ENCODE assay signal across 19 cellular contexts in the genomic region with DNA sequence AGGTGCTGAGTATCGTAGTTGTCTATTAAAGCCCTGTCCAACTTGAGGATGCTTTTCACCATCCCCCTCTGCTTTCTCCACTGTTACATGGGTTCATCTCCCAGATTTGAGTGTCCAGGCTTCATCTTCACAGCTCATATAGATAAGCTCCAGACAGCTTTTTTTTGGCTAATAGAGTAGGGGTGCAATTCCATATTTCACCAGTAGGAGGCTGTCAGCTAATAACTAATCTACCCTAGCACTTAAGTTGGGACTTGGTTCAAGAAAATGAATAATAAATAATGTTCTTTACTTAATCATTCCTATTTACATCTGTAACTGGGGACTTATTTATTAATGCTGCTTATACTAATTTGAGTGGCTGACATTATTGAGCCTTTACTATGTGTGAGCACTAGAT.
DNase-seq lines count a peak whose midpoint lies in the region; ATAC-seq and TF ChIP-seq lines count a peak whose summit lies in the region.
"Had no signal": no experiment of that assay in that cellular context is flagged by ENCODE, and none has a peak within 500 bp of the region (broad histone marks: within the 10 kb centered on the region; RNA-seq: fewer than 3 reads in every experiment).

No MANE protein-coding gene starts in this region.

- no peaks in the 10 kb centered on the region for H3K9me2 ChIP-seq in DOHH2 (replicated peaks; ENCODE audit: control insufficient read depth, low read length)

- DNase-seq in KBM-7 (peak; percentile 25), chondrocyte (ENCODE audit: low spot score) (no peak), osteoblast (ENCODE audit: insufficient read length, low spot score, missing footprints) (no peak), HAP-1 (ENCODE audit: low spot score in 2 of 2) (no peak), GM10248 (ENCODE audit: extremely low spot score) (no peak)
- DNase-seq: activated CD4-positive, alpha-beta T cell treated with anti-CD3 and anti-CD28 coated beads for 36 hours; anterior cingulate cortex; COR-L47; effector memory CD4-positive, alpha-beta T cell; GOT3; head of caudate nucleus; NCI-H1105; NCI-H510A; Peyer's patch; T-helper 1 cell had no signal

- peaks cover 2% of the 10 kb centered on the region for H3K27me3 Mint-ChIP-seq in chondrocyte (ENCODE audit: low read depth)

- no peak overlapping the region for H2AFZ ChIP-seq in osteoblast (ENCODE audit: low read length)

- H3F3A ChIP-seq in DOHH2 (ENCODE audit: control insufficient read depth, insufficient read depth): no peaks in the 10 kb centered on the region

- in situ Hi-C loops in KBM-7 (cut with MboI; ENCODE audit: low pct_unique_long_range_greater_than_20kb, low sequenced_read_pairs) (no loop called here), HAP-1 (cut with MboI; ENCODE audit: low sequenced_read_pairs) (no loop called here)

- no peak overlapping the region for H3K27ac Mint-ChIP-seq in chondrocyte (ENCODE audit: unreplicated experiment)
- H3K27ac Mint-ChIP-seq: activated CD4-positive, alpha-beta T cell treated with anti-CD3 and anti-CD28 coated beads for 36 hours; natural killer cell treated with Interleukin-12 subunit alpha and Interleukin-12 subunit beta and Interleukin-15 and Interleukin-18, amount 100 ng/mL, for 72 hours had no signal

- H3K4me1 Mint-ChIP-seq in chondrocyte (ENCODE audit: low read depth): no peaks in the 10 kb centered on the region
- H3K4me1 Mint-ChIP-seq: activated CD4-positive, alpha-beta T cell treated with anti-CD3 and anti-CD28 coated beads for 36 hours had no signal

- H4K20me1 ChIP-seq in DOHH2 (ENCODE audit: control insufficient read depth, insufficient read depth, low read depth, low read length) (no peaks in the 10 kb centered on the region), osteoblast (ENCODE audit: insufficient read depth, low read length) (no peaks in the 10 kb centered on the region)

- no peaks in the 10 kb centered on the region for H3K27me3 ChIP-seq in DOHH2 (ENCODE audit: control insufficient read depth, low read length)
- H3K27me3 ChIP-seq in osteoblast (ENCODE audit: insufficient read depth, low read length): no peaks in the 10 kb centered on the region
- H3K27me3 ChIP-seq in HAP-1 (ENCODE audit: low read depth): no peaks in the 10 kb centered on the region
- H3K27me3 ChIP-seq: Peyer's patch had no signal

- H3K79me2 ChIP-seq in DOHH2 (ENCODE audit: control insufficient read depth, low read length) (no peaks in the 10 kb centered on the region), osteoblast (ENCODE audit: insufficient read depth, low read length) (no peaks in the 10 kb centered on the region)

- no peak for ATAC-seq in GM19397 (IDR thresholded peaks at IDR 0.05; ENCODE audit: unreplicated experiment)
- ATAC-seq in GM18909 (IDR thresholded peaks at IDR 0.05; ENCODE audit: poor library complexity, unreplicated experiment): no peak
- ATAC-seq: activated CD4-positive, alpha-beta T cell treated with anti-CD3 and anti-CD28 coated beads for 36 hours; natural killer cell treated with Interleukin-12 subunit alpha and Interleukin-12 subunit beta and Interleukin-15 and Interleukin-18, amount 100 ng/mL, for 72 hours had no signal

- POLR2A ChIA-PET in GM10248 (lab: Yijun Ruan, JAX): no interaction called here

- CTCF ChIA-PET in GM10248 (lab: Yijun Ruan, JAX): interaction anchor here (1.3 kb wide), 1 partner anchor 88 kb away, joined by 3 read pairs; no protein-coding TSS in a partner anchor

- H3K4me3 ChIP-seq in DOHH2 (ENCODE audit: low read length) (no peak overlapping the region), osteoblast (ENCODE audit: insufficient read depth, low read length) (no peak overlapping the region), HAP-1 (no peak overlapping the region)
- H3K4me3 ChIP-seq: Peyer's patch had no signal

- peaks cover 15% of the 10 kb centered on the region for H3K9me3 ChIP-seq in DOHH2 (ENCODE audit: control insufficient read depth, insufficient read depth, low read length)
- H3K9me3 ChIP-seq in osteoblast (ENCODE audit: low read depth, low read length): no peaks in the 10 kb centered on the region
- no peaks in the 10 kb centered on the region; the same call in 1 of the 2 replicates for H3K9me3 ChIP-seq in HAP-1

- H3K4me3 Mint-ChIP-seq in chondrocyte (ENCODE audit: unreplicated experiment): no peak overlapping the region
- H3K4me3 Mint-ChIP-seq: activated CD4-positive, alpha-beta T cell treated with anti-CD3 and anti-CD28 coated beads for 36 hours; natural killer cell treated with Interleukin-12 subunit alpha and Interleukin-12 subunit beta and Interleukin-15 and Interleukin-18, amount 100 ng/mL, for 72 hours had no signal

- peaks cover 8% of the 10 kb centered on the region for H3K9me3 Mint-ChIP-seq in chondrocyte (ENCODE audit: low read depth)

- H3K27ac ChIP-seq in DOHH2 (ENCODE audit: low read depth, low read length) (no peak overlapping the region), osteoblast (ENCODE audit: low read depth, low read length) (no peak overlapping the region)
- H3K27ac ChIP-seq: Peyer's patch had no signal

- no peaks in the 10 kb centered on the region for H3K36me3 ChIP-seq in DOHH2 (ENCODE audit: control insufficient read depth, low read length)
- no peaks in the 10 kb centered on the region for H3K36me3 ChIP-seq in osteoblast (ENCODE audit: insufficient read depth, low read length)
- no peaks in the 10 kb centered on the region for H3K36me3 ChIP-seq in HAP-1 (replicated peaks)
- H3K36me3 ChIP-seq: Peyer's patch had no signal

- H3K4me2 ChIP-seq in DOHH2 (ENCODE audit: low read length): no peak overlapping the region
- H3K4me2 ChIP-seq in osteoblast (ENCODE audit: insufficient read depth, low read length): no peak overlapping the region

- peak; percentile 56 for TF ChIP-seq CTCF in DOHH2 (IDR thresholded peaks at IDR 0.05; ENCODE audit: low read depth, low read length, poor library complexity, severe bottlenecking)
- TF ChIP-seq CTCF in chondrocyte (IDR thresholded peaks at IDR 0.05): peak; percentile 49
- peak; percentile 18 for TF ChIP-seq CTCF in osteoblast (IDR thresholded peaks at IDR 0.05; ENCODE audit: extremely low read depth, low read depth, low read length)
- TF ChIP-seq CTCF in GM10248 (IDR thresholded peaks at IDR 0.05; ENCODE audit: control extremely low read depth, extremely low read depth, low read depth, missing control alignments): no peak

- H3K4me1 ChIP-seq in DOHH2 (ENCODE audit: control insufficient read depth, low read length): no peaks in the 10 kb centered on the region
- H3K4me1 ChIP-seq in osteoblast (ENCODE audit: insufficient read depth, low read length): no peaks in the 10 kb centered on the region
- no peaks in the 10 kb centered on the region for H3K4me1 ChIP-seq in HAP-1
- H3K4me1 ChIP-seq: Peyer's patch had no signal

- H3K36me3 Mint-ChIP-seq in chondrocyte (ENCODE audit: low read depth): no peaks in the 10 kb centered on the region
- H3K36me3 Mint-ChIP-seq: natural killer cell treated with Interleukin-12 subunit alpha and Interleukin-12 subunit beta and Interleukin-15 and Interleukin-18, amount 100 ng/mL, for 72 hours had no signal
